31 cellular contexts compared by ENCODE assay signal in the genomic region with DNA sequence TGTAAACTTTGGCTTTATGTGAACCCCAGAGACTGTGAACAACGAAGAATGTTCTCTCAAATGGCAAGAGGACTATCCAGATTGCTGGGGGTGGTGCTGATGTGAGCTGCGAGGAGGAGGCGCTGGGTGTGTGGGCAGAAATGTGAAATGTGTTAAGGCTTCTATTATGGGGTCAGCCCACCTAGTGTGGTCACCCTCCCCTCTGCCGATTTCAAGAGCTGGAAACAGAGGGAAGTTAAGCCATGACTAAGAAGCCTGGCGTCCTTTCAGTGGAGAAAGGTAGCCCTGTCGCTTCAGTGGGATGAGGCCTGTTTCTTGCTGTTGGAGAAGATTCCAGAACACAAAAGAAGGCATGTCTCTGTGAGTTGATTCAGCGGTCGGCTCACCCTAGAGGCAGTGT.
"Had no signal": no experiment of that assay in that cellular context is flagged by ENCODE, and none has a peak within 500 bp of the region (broad histone marks: within the 10 kb centered on the region; RNA-seq: fewer than 3 reads in every experiment).

No MANE protein-coding gene starts in this region.

- H3K4me1 Mint-ChIP-seq: activated naive CD8-positive, alpha-beta T cell treated with anti-CD3 and anti-CD28 coated beads for 36 hours; brain; natural killer cell had no signal

- H3K4me1 ChIP-seq: adrenal gland, ascending aorta, lower lobe of right lung, right lobe of liver, vagina had no signal

- ATAC-seq: activated CD4-positive, CD25-positive, alpha-beta regulatory T cell treated with anti-CD3 and anti-CD28 coated beads, Interleukin-2, amount 50 U/mL, for 24 hours; left colon; lower lobe of right lung; natural killer cell; right lobe of liver had no signal

- H3K4me3 Mint-ChIP-seq: activated naive CD4-positive, alpha-beta T cell treated with anti-CD3 and anti-CD28 coated beads for 36 hours; activated naive CD8-positive, alpha-beta T cell treated with anti-CD3 and anti-CD28 coated beads for 36 hours; activated T-helper 1 cell treated with anti-CD3 and anti-CD28 coated beads, Interleukin-12 subunit alpha, Interleukin-12 subunit beta, Interleukin-2, Interleukin-4 antibody, amounts not matched to agents 30 ng/mL and 10 ng/mL and 1 ng/mL, durations not matched to agents 14 hours and 24 hours and 36 hours; brain; dendritic cell treated with granulocyte-macrophage colony-stimulating factor and Interleukin-4, amounts not matched to agents 40 ng/mL and 50 ng/mL, for 4 days; natural killer cell; stimulated activated naive CD8-positive, alpha-beta T cell treated with anti-CD3 and anti-CD28 coated beads, Interleukin-15, Interleukin-2, amounts not matched to agents 100 ng/mL and 50 ng/mL, for 24 hours; T-helper 2 cell treated with Interferon-gamma antibody and Interleukin-4, amounts not matched to agents 5 μg/mL and 100 μg/mL, for 36 hours had no signal

- H3K27me3 ChIP-seq: adrenal gland, ascending aorta, right lobe of liver, thyroid gland, upper lobe of left lung, vagina had no signal

- DNase-seq: activated CD4-positive, alpha-beta T cell treated with anti-CD3 and anti-CD28 coated beads for 48 hours; activated CD4-positive, alpha-beta T cell treated with anti-CD3 and anti-CD28 coated beads, Interleukin-2, amount 50 U/mL, for 48 hours; activated CD8-positive, alpha-beta memory T cell treated with anti-CD3 and anti-CD28 coated beads, Interleukin-2, amount 50 U/mL, for 4 hours; activated effector memory CD4-positive, alpha-beta T cell treated with anti-CD3 and anti-CD28 coated beads, Interleukin-2, amount 50 U/mL, for 16 hours; activated naive CD4-positive, alpha-beta T cell treated with anti-CD3 and anti-CD28 coated beads for 36 hours; activated naive CD8-positive, alpha-beta T cell treated with anti-CD3 and anti-CD28 coated beads for 36 hours; activated T-cell treated with anti-CD3 and anti-CD28 coated beads, Interleukin-2, amount 50 U/mL, for 1 hour; adrenal gland; central memory CD4-positive, alpha-beta T cell; effector CD4-positive, alpha-beta T cell; kidney; left colon; lower lobe of right lung; mesenchymal stem cell; natural killer cell; right lobe of liver; stimulated activated CD4-positive, alpha-beta T cell treated with anti-CD3 and anti-CD28 coated beads, Interleukin-2, amount 100 ng/mL, for 48 hours; substantia nigra; T-helper 1 cell; thyroid gland had no signal

- H3K27ac Mint-ChIP-seq: activated naive CD4-positive, alpha-beta T cell treated with anti-CD3 and anti-CD28 coated beads for 36 hours; activated naive CD8-positive, alpha-beta T cell treated with anti-CD3 and anti-CD28 coated beads for 36 hours; activated T-helper 1 cell treated with anti-CD3 and anti-CD28 coated beads, Interleukin-12 subunit alpha, Interleukin-12 subunit beta, Interleukin-2, Interleukin-4 antibody, amounts not matched to agents 30 ng/mL and 10 ng/mL and 1 ng/mL, durations not matched to agents 14 hours and 24 hours and 36 hours; brain; dendritic cell treated with granulocyte-macrophage colony-stimulating factor and Interleukin-4, amounts not matched to agents 40 ng/mL and 50 ng/mL, for 4 days; natural killer cell; stimulated activated naive CD8-positive, alpha-beta T cell treated with anti-CD3 and anti-CD28 coated beads, Interleukin-15, Interleukin-2, amounts not matched to agents 100 ng/mL and 50 ng/mL, for 24 hours; T-helper 2 cell treated with Interferon-gamma antibody and Interleukin-4, amounts not matched to agents 5 μg/mL and 100 μg/mL, for 36 hours had no signal

- H3K36me3 Mint-ChIP-seq: activated naive CD8-positive, alpha-beta T cell treated with anti-CD3 and anti-CD28 coated beads for 36 hours; brain; natural killer cell had no signal

- H3K9me3 ChIP-seq: adrenal gland, ascending aorta, lower lobe of right lung, right lobe of liver, thyroid gland, upper lobe of left lung, vagina had no signal

- H3K27me3 Mint-ChIP-seq: brain had no signal

- H3K27ac ChIP-seq: adrenal gland, ascending aorta, epithelial cell of prostate, lower lobe of right lung, right lobe of liver, thyroid gland, upper lobe of left lung, vagina, VCaP had no signal

- H3K9me3 Mint-ChIP-seq: activated naive CD4-positive, alpha-beta T cell treated with anti-CD3 and anti-CD28 coated beads for 36 hours; activated naive CD8-positive, alpha-beta T cell treated with anti-CD3 and anti-CD28 coated beads for 36 hours; activated T-helper 1 cell treated with anti-CD3 and anti-CD28 coated beads, Interleukin-12 subunit alpha, Interleukin-12 subunit beta, Interleukin-2, Interleukin-4 antibody, amounts not matched to agents 30 ng/mL and 10 ng/mL and 1 ng/mL, durations not matched to agents 14 hours and 24 hours and 36 hours; brain; dendritic cell treated with granulocyte-macrophage colony-stimulating factor and Interleukin-4, amounts not matched to agents 40 ng/mL and 50 ng/mL, for 4 days; natural killer cell; stimulated activated naive CD8-positive, alpha-beta T cell treated with anti-CD3 and anti-CD28 coated beads, Interleukin-15, Interleukin-2, amounts not matched to agents 100 ng/mL and 50 ng/mL, for 24 hours; T-helper 2 cell treated with Interferon-gamma antibody and Interleukin-4, amounts not matched to agents 5 μg/mL and 100 μg/mL, for 36 hours had no signal

- H3K36me3 ChIP-seq: adrenal gland, ascending aorta, lower lobe of right lung, right lobe of liver, thyroid gland, upper lobe of left lung, vagina had no signal

- H3K4me3 ChIP-seq: adrenal gland, ascending aorta, lower lobe of right lung, right lobe of liver, thyroid gland, upper lobe of left lung, vagina had no signal
